Comparison of ENCODE assay signal across 1 cellular context in the genomic region with DNA sequence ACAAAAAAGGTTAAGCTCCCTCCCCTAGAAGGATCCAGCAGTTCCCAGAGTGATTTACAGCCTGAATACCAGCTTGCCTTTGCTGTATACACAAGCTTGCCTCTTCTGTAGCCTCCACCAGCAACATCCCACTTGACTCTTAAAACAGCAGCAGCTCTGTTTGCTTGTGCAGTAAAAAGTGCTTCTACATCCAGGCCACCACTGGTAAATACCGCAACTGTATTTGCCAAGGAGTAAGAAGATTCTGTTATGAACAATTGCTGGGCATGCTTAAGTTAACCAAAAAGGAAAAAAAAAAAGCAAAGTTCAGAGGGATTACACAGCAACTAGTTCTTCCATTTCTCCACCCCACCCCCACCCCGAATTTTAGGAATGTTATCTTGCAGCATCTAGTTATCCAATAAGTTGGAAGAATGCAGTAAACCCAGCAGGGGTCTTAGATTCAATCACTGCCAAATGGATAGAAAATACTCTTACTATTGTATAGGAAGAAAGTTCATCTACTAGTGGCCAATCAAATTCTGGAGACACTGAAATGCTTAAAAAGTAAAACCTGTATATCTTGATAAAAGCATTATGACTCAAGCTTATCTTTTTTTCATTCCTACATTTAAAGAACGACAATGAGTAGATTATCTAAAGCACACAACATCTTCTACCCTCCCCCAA.
TF ChIP-seq lines count a peak whose summit lies in the region.

No MANE protein-coding gene starts in this region.

TF ChIP-seq in IMR-90, 13 proteins besides CTCF, POLR2A, EP300 and RAD21 (continued from another document):
- TF ChIP-seq, protein P1, sequence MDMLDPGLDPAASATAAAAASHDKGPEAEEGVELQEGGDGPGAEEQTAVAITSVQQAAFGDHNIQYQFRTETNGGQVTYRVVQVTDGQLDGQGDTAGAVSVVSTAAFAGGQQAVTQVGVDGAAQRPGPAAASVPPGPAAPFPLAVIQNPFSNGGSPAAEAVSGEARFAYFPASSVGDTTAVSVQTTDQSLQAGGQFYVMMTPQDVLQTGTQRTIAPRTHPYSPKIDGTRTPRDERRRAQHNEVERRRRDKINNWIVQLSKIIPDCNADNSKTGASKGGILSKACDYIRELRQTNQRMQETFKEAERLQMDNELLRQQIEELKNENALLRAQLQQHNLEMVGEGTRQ (IDR thresholded peaks at IDR 0.05; ENCODE audit: low read depth, low read length) = no peak
- TF ChIP-seq MAZ (IDR thresholded peaks at IDR 0.05; ENCODE audit: borderline replicate concordance, low read depth, low read length) (no peak), NFE2L2 (IDR thresholded peaks at IDR 0.05; ENCODE audit: low read depth, low read length) (no peak), RFX5 (IDR thresholded peaks at IDR 0.05; ENCODE audit: low read depth, low read length) (no peak), MAFK (IDR thresholded peaks at IDR 0.05; ENCODE audit: low read depth, low read length) (no peak)
- TF ChIP-seq, protein P2, sequence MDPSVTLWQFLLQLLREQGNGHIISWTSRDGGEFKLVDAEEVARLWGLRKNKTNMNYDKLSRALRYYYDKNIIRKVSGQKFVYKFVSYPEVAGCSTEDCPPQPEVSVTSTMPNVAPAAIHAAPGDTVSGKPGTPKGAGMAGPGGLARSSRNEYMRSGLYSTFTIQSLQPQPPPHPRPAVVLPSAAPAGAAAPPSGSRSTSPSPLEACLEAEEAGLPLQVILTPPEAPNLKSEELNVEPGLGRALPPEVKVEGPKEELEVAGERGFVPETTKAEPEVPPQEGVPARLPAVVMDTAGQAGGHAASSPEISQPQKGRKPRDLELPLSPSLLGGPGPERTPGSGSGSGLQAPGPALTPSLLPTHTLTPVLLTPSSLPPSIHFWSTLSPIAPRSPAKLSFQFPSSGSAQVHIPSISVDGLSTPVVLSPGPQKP (IDR thresholded peaks at IDR 0.05; ENCODE audit: borderline replicate concordance, low read depth, low read length) = no peak
TF ChIP-seq in IMR-90: peak in this region for 0.
